8 cellular contexts compared by ENCODE assay signal in genomic region chr15:64356443-64357040, GRCh38. TPM values are rescaled to one million over a fixed set of nuclear protein-coding genes. Genes with fewer than 3 reads are reported as not detected.
DNase-seq lines count a peak whose midpoint lies in the region; FAIRE-seq and TF ChIP-seq lines count a peak whose summit lies in the region.

No MANE protein-coding gene starts in this region.

- DNase-seq in SHP77 (lab: John Stamatoyannopoulos, UW) (peak; percentile 81 to 86), SHP77 treated with DMSO at 0.1 percent for 48 hours (lab: John Stamatoyannopoulos, UW) (no peak), SK-N-SH (peak; percentile 75), urothelium cell line (ENCODE audit: low spot score) (no peak)
- DNase-seq in stimulated activated naive CD4-positive, alpha-beta T cell treated with Interleukin-2 at 50 U/mL for 16 hours (lab: John Stamatoyannopoulos, UW) = no peak

- peak overlapping the region; percentile 2; the same call in 1 of the 2 replicates for H3K9ac ChIP-seq in HUES64 (ENCODE audit: low read depth, low read length)
- H3K9ac ChIP-seq in SK-N-SH = peak overlapping the region; percentile 88; the same call in 1 of the 2 replicates
- peak overlapping the region; percentile 63 for H3K9ac ChIP-seq in neural cell (ENCODE audit: low read length)

- no peaks in the 10 kb centered on the region; the same call in 1 of the 2 replicates for H3K36me3 ChIP-seq in HUES64 (ENCODE audit: insufficient read depth, low read length)
- H3K36me3 ChIP-seq in SK-N-SH (replicated peaks in 1 of 2; ENCODE audit: control insufficient read depth in 1 of 2, insufficient read depth in 2 of 2, low read length in 1 of 2) = peaks cover 0 to 4% of the 10 kb centered on the region in 2 experiments
- H3K36me3 ChIP-seq in esophagus (ENCODE audit: control insufficient read depth in 2 of 2, insufficient read depth in 2 of 2, low read length in 1 of 2) = no peaks in the 10 kb centered on the region
- no peaks in the 10 kb centered on the region for H3K36me3 ChIP-seq in neural cell (ENCODE audit: insufficient read depth, low read length)

- peak; percentile 68 for TF ChIP-seq CTCF in SK-N-SH (IDR thresholded peaks at IDR 0.05)
- TF ChIP-seq CTCF in neural cell (IDR thresholded peaks at IDR 0.05; ENCODE audit: poor library complexity, severe bottlenecking) = peak; percentile 60

- WGBS in HUES64 = 31% methylated on average over 13 of the region's 13 CpGs
- 25% methylated on average over 13 of the region's 13 CpGs for WGBS in SK-N-SH (ENCODE audit: low lambda C conversion rate)
- WGBS in esophagus, 2 donors = 14 to 15% methylated on average over 13 of the region's 13 CpGs

- no peak for FAIRE-seq in urothelium cell line (lab: Jason Lieb, UNC)

- H3K9me3 ChIP-seq in HUES64 (ENCODE audit: insufficient read depth, low read depth, low read length) = no peaks in the 10 kb centered on the region
- no peaks in the 10 kb centered on the region for H3K9me3 ChIP-seq in SK-N-SH
- no peaks in the 10 kb centered on the region for H3K9me3 ChIP-seq in esophagus (ENCODE audit: control insufficient read depth in 2 of 2, insufficient read depth in 1 of 2, low read depth in 1 of 2, low read length in 1 of 2)
- H3K9me3 ChIP-seq in neural cell (ENCODE audit: low read length) = no peaks in the 10 kb centered on the region

- no peaks in the 10 kb centered on the region; the same call in 1 of the 2 replicates for H4K20me1 ChIP-seq in SK-N-SH (ENCODE audit: insufficient read depth)
- H4K20me1 ChIP-seq in neural cell (ENCODE audit: insufficient read depth) = no peaks in the 10 kb centered on the region

- TF ChIP-seq EP300 in SK-N-SH (IDR thresholded peaks at IDR 0.05; ENCODE audit: borderline replicate concordance in 1 of 2, low read depth in 1 of 2, low read length in 1 of 2) = no peak
- TF ChIP-seq EP300 in neural cell (conservative IDR thresholded peaks at IDR 0.05; ENCODE audit: poor library complexity, severe bottlenecking) = no peak

- peaks cover 9% of the 10 kb centered on the region; the same call in 1 of the 2 replicates for H3K4me1 ChIP-seq in HUES64 (ENCODE audit: insufficient read depth, low read length)
- H3K4me1 ChIP-seq in SK-N-SH (ENCODE audit: control insufficient read depth in 1 of 2, insufficient read depth in 2 of 2, low read depth in 1 of 2, low read length in 1 of 2) = peaks cover under 1 to 3% of the 10 kb centered on the region in 2 experiments; a peak in 2 of 4 replicates
- no peaks in the 10 kb centered on the region for H3K4me1 ChIP-seq in esophagus (ENCODE audit: control insufficient read depth in 2 of 2, insufficient read depth in 2 of 2, low read length in 1 of 2)

- H3K27me3 ChIP-seq in HUES64 (ENCODE audit: insufficient read depth, low read length) (no peaks in the 10 kb centered on the region), SK-N-SH (ENCODE audit: insufficient read depth) (no peaks in the 10 kb centered on the region), esophagus (ENCODE audit: control insufficient read depth in 1 of 2, insufficient read depth in 2 of 2, low read length in 2 of 2) (no peaks in the 10 kb centered on the region), neural cell (ENCODE audit: insufficient read depth, low read depth, low read length) (no peaks in the 10 kb centered on the region)

- H2AFZ ChIP-seq in SK-N-SH (ENCODE audit: low read depth) = peak overlapping the region; percentile 70
- H2AFZ ChIP-seq in neural cell (ENCODE audit: low read depth, low read length) = peak overlapping the region; percentile 78

- H3K9me2 ChIP-seq in SK-N-SH (no peaks in the 10 kb centered on the region), neural cell (ENCODE audit: insufficient read depth, low read length) (no peaks in the 10 kb centered on the region)

- TF ChIP-seq RAD21 in SK-N-SH (IDR thresholded peaks at IDR 0.05; ENCODE audit: low read length) (peak; percentile 75), neural cell (conservative IDR thresholded peaks at IDR 0.05) (no peak)

- peak overlapping the region; percentile 98 for H3K4me3 ChIP-seq in HUES64 (ENCODE audit: low read length)
- H3K4me3 ChIP-seq in SK-N-SH (ENCODE audit: low read depth in 2 of 2, low read length in 1 of 2) = peak overlapping the region; percentile 66 to 74
- peak overlapping the region; percentile 89 to 92 for H3K4me3 ChIP-seq in esophagus (ENCODE audit: low read depth in 1 of 2, low read length in 2 of 2)
- peak overlapping the region; percentile 87 for H3K4me3 ChIP-seq in neural cell (ENCODE audit: low read length)

- CTCF ChIA-PET in SK-N-SH (lab: Yijun Ruan, JAX) = interaction anchor here (0.6 to 2.5 kb wide), 7 partner anchors 12 to 205 kb away, joined by 3 to 13 read pairs (median 3); partner anchors contain the start of genes PPIB and SNX22

- H3K27ac ChIP-seq in HUES64 (ENCODE audit: low read depth, low read length) (peak overlapping the region; percentile 47; the same call in 1 of the 2 replicates), SK-N-SH (ENCODE audit: low read depth in 2 of 2, low read length in 1 of 2) (peak overlapping the region; percentile 79 to 81), esophagus (ENCODE audit: low read depth in 2 of 2, low read length in 1 of 2) (peak overlapping the region; percentile 88 to 89), neural cell (ENCODE audit: low read length) (peak overlapping the region; percentile 76)

- peak overlapping the region; percentile 71 for H3K4me2 ChIP-seq in SK-N-SH
- peak overlapping the region; percentile 49 for H3K4me2 ChIP-seq in neural cell (ENCODE audit: low read length)

- H3K79me2 ChIP-seq in SK-N-SH (ENCODE audit: insufficient read depth) (peaks cover 49% of the 10 kb centered on the region), neural cell (replicated peaks; ENCODE audit: insufficient read depth, low read length) (peaks cover 22% of the 10 kb centered on the region)

- peaks cover 18% of the 10 kb centered on the region for H3F3A ChIP-seq in SK-N-SH (replicated peaks; ENCODE audit: insufficient read depth)
- no peaks in the 10 kb centered on the region for H3F3A ChIP-seq in neural cell (ENCODE audit: insufficient read depth, low read length, poor library complexity, severe bottlenecking)

- POLR2A ChIA-PET in SK-N-SH (lab: Yijun Ruan, JAX) = interaction anchor here (1.4 kb wide), 1 partner anchor 31 kb away, joined by 3 read pairs; the partner anchor contains the start of gene TRIP4

TF ChIP-seq in SK-N-SH, 30 proteins besides CTCF, POLR2A, EP300 and RAD21:
- TF ChIP-seq NRF1 (IDR thresholded peaks at IDR 0.05; ENCODE audit: low read depth, low read length) (no peak), SMC3 (IDR thresholded peaks at IDR 0.05; ENCODE audit: low read depth, low read length) (peak; percentile 75), MXI1 (IDR thresholded peaks at IDR 0.05; ENCODE audit: low read depth, low read length) (0 out of 2 replicates have a peak, but pooled peaks have one; percentile 30)

TF ChIP-seq in neural cell, 6 proteins besides CTCF, POLR2A, EP300 and RAD21 (continues in another document):
- TF ChIP-seq POLR2AphosphoS5 (IDR thresholded peaks at IDR 0.05) (no peak), MXI1 (conservative IDR thresholded peaks at IDR 0.05; ENCODE audit: poor library complexity, severe bottlenecking) (peak; percentile 51), TAF1 (IDR thresholded peaks at IDR 0.05; ENCODE audit: low read depth) (no peak), SMC3 (conservative IDR thresholded peaks at IDR 0.05; ENCODE audit: poor library complexity) (peak; percentile 62), REST (IDR thresholded peaks at IDR 0.05; ENCODE audit: borderline replicate concordance) (no peak)

RNA-seq across cellular contexts. Expression of gene CSNK1G1, which starts 0.6 kb away (rescaled TPM):
- polyA plus RNA-seq in HUES64 (2013, experiment 1 of 2) = 7.6 TPM
- 8.2 TPM for polyA plus RNA-seq in HUES64 (2013, experiment 2 of 2)
- polyA plus RNA-seq in SK-N-SH (2012; rRNA removed) = 10.2 and 14.2 TPM in 2 replicates
- polyA plus RNA-seq in SK-N-SH (2012; cell fraction: cytosol; rRNA removed) = 10.8 and 12.3 TPM in 2 replicates
- polyA plus RNA-seq in SK-N-SH (2012; cell fraction: nucleus; rRNA removed) = 9.9 and 18.4 TPM in 2 replicates
- 1 to 10 TPM; 3.8 to 4.6 TPM for polyA plus RNA-seq in esophagus
- 18.9 and 19.6 TPM in 2 replicates for polyA plus RNA-seq in neural cell
- 81.8 and 86.8 TPM in 2 replicates for polyA minus RNA-seq in neural cell

RNA-seq across cellular contexts. Expression of gene PCLAF, which starts 24.7 kb away (rescaled TPM):
- 191 TPM for polyA plus RNA-seq in HUES64 (2013, experiment 1 of 2)
- 195 TPM for polyA plus RNA-seq in HUES64 (2013, experiment 2 of 2)
- 35.0 and 46.0 TPM in 2 replicates for polyA plus RNA-seq in SK-N-SH (2012; rRNA removed)
- polyA plus RNA-seq in SK-N-SH (2012; cell fraction: cytosol; rRNA removed) = 49.5 and 64.5 TPM in 2 replicates
- 9.5 and 14.2 TPM in 2 replicates for polyA plus RNA-seq in SK-N-SH (2012; cell fraction: nucleus; rRNA removed)
- polyA plus RNA-seq in esophagus = 10 to 100 TPM; 50.6 to 54.4 TPM
- polyA plus RNA-seq in neural cell = 5.3 and 10.8 TPM in 2 replicates
- 1.4 and 1.9 TPM in 2 replicates for polyA minus RNA-seq in neural cell

RNA-seq across cellular contexts. Expression of gene TRIP4, which starts 31.1 kb away (rescaled TPM):
- polyA plus RNA-seq in HUES64 (2013, experiment 1 of 2) = 13.8 TPM
- 15.7 TPM for polyA plus RNA-seq in HUES64 (2013, experiment 2 of 2)
- 14.5 and 20.3 TPM in 2 replicates for polyA plus RNA-seq in SK-N-SH (2012; rRNA removed)
- polyA plus RNA-seq in SK-N-SH (2012; cell fraction: cytosol; rRNA removed) = 19.1 and 20.1 TPM in 2 replicates
- 12.1 and 19.2 TPM in 2 replicates for polyA plus RNA-seq in SK-N-SH (2012; cell fraction: nucleus; rRNA removed)
- polyA plus RNA-seq in esophagus = 10 to 100 TPM; 14.7 to 19.2 TPM
- 20.8 and 25.7 TPM in 2 replicates for polyA plus RNA-seq in neural cell
- polyA minus RNA-seq in neural cell = 19.7 and 26.2 TPM in 2 replicates

Comparison
In these comparisons a context has a peak if more than half of its experiments do, and no peak if none do; other contexts are left out.
1. DNase-seq: peak in SHP77 (2 of 2) and SK-N-SH (single experiment); none in SHP77 treated with DMSO at 0.1 percent for 48 hours (single experiment), urothelium cell line (single experiment) and stimulated activated naive CD4-positive, alpha-beta T cell treated with Interleukin-2 at 50 U/mL for 16 hours (single experiment).
2. H3K9ac ChIP-seq: peak in every context shown above with its lines; median percentile 88 in SK-N-SH; 63 in neural cell; 2 in HUES64.
3. Peak in every context shown above with its lines, with median percentiles within 50 percentile points of each other: H3K27ac ChIP-seq and H3K4me3 ChIP-seq.